In genomic region chr3:48684480-48685143, GRCh38 we compare ENCODE assay signal across 8 cellular contexts. TPM values are rescaled to one million over a fixed set of nuclear protein-coding genes. Genes with fewer than 3 reads are reported as not detected.
DNase-seq lines count a peak whose midpoint lies in the region; ATAC-seq and TF ChIP-seq lines count a peak whose summit lies in the region.

No MANE protein-coding gene starts in this region.

- no peaks in the 10 kb centered on the region for H3K9me3 Mint-ChIP-seq in osteocyte (ENCODE audit: unreplicated experiment)

- ATAC-seq in GM18907 (IDR thresholded peaks at IDR 0.05; ENCODE audit: unreplicated experiment), result no peak

- TF ChIP-seq CTCF in osteocyte (IDR thresholded peaks at IDR 0.05), result no peak

- H3K27ac Mint-ChIP-seq in osteocyte (ENCODE audit: unreplicated experiment), result peak overlapping the region; percentile 45

- peaks cover 45% of the 10 kb centered on the region for H3K4me1 Mint-ChIP-seq in osteocyte (ENCODE audit: unreplicated experiment)

- no peaks in the 10 kb centered on the region for H3K27me3 Mint-ChIP-seq in osteocyte (ENCODE audit: unreplicated experiment)

- peaks cover 32% of the 10 kb centered on the region for H3K36me3 Mint-ChIP-seq in osteocyte (ENCODE audit: unreplicated experiment)

- peak overlapping the region; percentile 82 for H3K4me3 Mint-ChIP-seq in osteocyte (ENCODE audit: unreplicated experiment)

- DNase-seq in DMS 273 (lab: John Stamatoyannopoulos, UW; ENCODE audit: unreplicated experiment) (peak; percentile 14), DMS 273 treated with DMSO at 0.1 percent for 48 hours (lab: John Stamatoyannopoulos, UW) (no peak), RPMI8226 (peak; percentile 40), erythroblast (lab: John Stamatoyannopoulos, UW) (peak; percentile 25 to 37), osteocyte (ENCODE audit: extremely low spot score, unreplicated experiment) (no peak), NCI-H2196 treated with DMSO at 0.1 percent for 48 hours (lab: John Stamatoyannopoulos, UW; ENCODE audit: unreplicated experiment) (no peak), OCI-M2 (lab: John Stamatoyannopoulos, UW; ENCODE audit: unreplicated experiment) (no peak)

- TF ChIP-seq POLR2A in erythroblast (IDR thresholded peaks at IDR 0.05; ENCODE audit: low read length), result no peak

RNA-seq across cellular contexts. Expression of gene NCKIPSD, which starts 1.1 kb away (rescaled TPM):
- total RNA-seq in osteocyte, result 26.3 and 27.2 TPM in 2 replicates

RNA-seq across cellular contexts. Expression of gene CELSR3, which starts 21.9 kb away (rescaled TPM):
- total RNA-seq in osteocyte, result 7.1 and 7.4 TPM in 2 replicates

RNA-seq across cellular contexts. Expression of gene IP6K2, which starts 32.4 kb away (rescaled TPM):
- 101 and 104 TPM in 2 replicates for total RNA-seq in osteocyte

RNA-seq across cellular contexts. Expression of gene SLC26A6, which starts 49.4 kb away (rescaled TPM):
- 63.8 and 66.2 TPM in 2 replicates for total RNA-seq in osteocyte

Comparison
In these comparisons a context has a peak if more than half of its experiments do, and no peak if none do; other contexts are left out.
1. DNase-seq: peak in DMS 273 (single experiment), RPMI8226 (single experiment) and erythroblast (2 of 2); none in DMS 273 treated with DMSO at 0.1 percent for 48 hours (single experiment), osteocyte (single experiment), NCI-H2196 treated with DMSO at 0.1 percent for 48 hours (single experiment) and OCI-M2 (single experiment).